ENCODE assay signal across 8 cellular contexts in the genomic region with DNA sequence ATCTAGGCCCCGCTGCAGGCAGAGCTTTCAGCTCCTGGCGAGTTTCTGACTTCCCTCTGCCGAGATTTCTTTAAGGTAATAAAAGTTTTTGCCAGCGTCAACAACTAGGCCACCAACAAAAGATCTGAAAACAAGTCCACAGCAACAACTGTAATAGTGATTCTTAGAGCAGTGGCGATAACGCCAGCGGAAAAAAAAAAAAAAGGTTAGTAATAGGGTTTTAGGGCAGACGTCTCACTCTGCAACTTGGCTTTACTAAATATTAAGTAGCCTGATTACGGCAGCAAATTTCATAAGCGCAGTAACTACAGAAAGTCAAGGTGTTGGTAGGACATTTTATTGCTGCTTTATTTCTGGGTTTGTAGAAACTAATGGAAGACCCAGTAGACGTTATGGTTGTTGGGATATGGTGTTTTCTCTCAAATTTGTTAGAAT. TPM values are rescaled to one million over a fixed set of nuclear protein-coding genes. Genes with fewer than 3 reads are reported as not detected.
A peak's percentile ranks its signal among the peaks of the same experiment; 100 is the strongest.
DNase-seq lines count a peak whose midpoint lies in the region; ATAC-seq and TF ChIP-seq lines count a peak whose summit lies in the region.

No MANE protein-coding gene starts in this region.

- peaks cover 14% of the 10 kb centered on the region for H3K4me1 Mint-ChIP-seq in GM23338

- H3K9me3 ChIP-seq in skeletal muscle satellite cell (replicated peaks; ENCODE audit: low read length) = no peaks in the 10 kb centered on the region

- peak overlapping the region; percentile 100 for H3K4me3 Mint-ChIP-seq in GM23338

- peak overlapping the region; percentile 92 for H3K9ac ChIP-seq in skeletal muscle satellite cell (ENCODE audit: low read depth, low read length)

- H3K27me3 Mint-ChIP-seq in GM23338 (ENCODE audit: insufficient read depth, low read depth, poor library complexity) = no peaks in the 10 kb centered on the region

- no peak for TF ChIP-seq CTCF in GM23338 (conservative IDR thresholded peaks at IDR 0.05; ENCODE audit: low read depth in 2 of 2)
- TF ChIP-seq CTCF in WI38 (IDR thresholded peaks at IDR 0.05; ENCODE audit: low read depth, low read length) = no peak

- peak overlapping the region; percentile 72 for H2AFZ ChIP-seq in GM23338

- peak overlapping the region; percentile 91 for H3K4me2 ChIP-seq in GM23338
- peak overlapping the region; percentile 90 for H3K4me2 ChIP-seq in skeletal muscle satellite cell (ENCODE audit: low read length)

- H3K79me2 ChIP-seq in GM23338 (replicated peaks; ENCODE audit: insufficient read depth) = peaks cover 50% of the 10 kb centered on the region

- H3K9me2 ChIP-seq in GM23338 (ENCODE audit: insufficient read depth) = no peaks in the 10 kb centered on the region

- H3K4me1 ChIP-seq in GM23338 (ENCODE audit: insufficient read depth) (no peaks in the 10 kb centered on the region; the same call in none of the 2 replicates), skeletal muscle satellite cell (ENCODE audit: control insufficient read depth, insufficient read depth, low read length) (peaks cover 5% of the 10 kb centered on the region)

- 0 out of 2 replicates have a peak, but pooled peaks cover 4% of the 10 kb centered on the region for H4K20me1 ChIP-seq in GM23338 (replicated peaks; ENCODE audit: insufficient read depth)

- peak overlapping the region; percentile 96 for H3K27ac Mint-ChIP-seq in GM23338

- H3K27ac ChIP-seq in GM23338 (ENCODE audit: low read depth) = peak overlapping the region; percentile 67

- H3K36me3 ChIP-seq in GM23338 (ENCODE audit: insufficient read depth) (no peaks in the 10 kb centered on the region; the same call in 1 of the 2 replicates), skeletal muscle satellite cell (ENCODE audit: insufficient read depth, low read length) (peaks cover 6% of the 10 kb centered on the region)

- no peaks in the 10 kb centered on the region for H3K9me3 Mint-ChIP-seq in GM23338

- H3K27me3 ChIP-seq in GM23338 (ENCODE audit: insufficient read depth) = no peaks in the 10 kb centered on the region
- no peaks in the 10 kb centered on the region for H3K27me3 ChIP-seq in skeletal muscle satellite cell (ENCODE audit: control insufficient read depth, insufficient read depth, low read length)

- peak overlapping the region; percentile 88 for H3K4me3 ChIP-seq in GM23338
- peak overlapping the region; percentile 98 for H3K4me3 ChIP-seq in WI38 (ENCODE audit: low read depth, low read length)
- peak overlapping the region; percentile 84 for H3K4me3 ChIP-seq in skeletal muscle satellite cell (ENCODE audit: low read length)

- DNase-seq in GM23338 (ENCODE audit: low spot score) (no peak), glomerular endothelial cell (ENCODE audit: extremely low read depth, low read depth, low spot score) (peak; percentile 14), NCI-H2081 (lab: John Stamatoyannopoulos, UW) (no peak), SIG-M5 treated with dmso at 0.1 percent for 504 hours (lab: John Stamatoyannopoulos, UW; ENCODE audit: unreplicated experiment) (no peak), activated gamma-delta T cell (lab: John Stamatoyannopoulos, UW) (no peak)

- no peaks in the 10 kb centered on the region for H3F3A ChIP-seq in GM23338 (replicated peaks; ENCODE audit: low read depth)

- H3K36me3 Mint-ChIP-seq in GM23338 (ENCODE audit: low read depth) = 0 out of 3 replicates have a peak, but pooled peaks cover 6% of the 10 kb centered on the region

- ATAC-seq in GM23338 (no peak), GM18520 (IDR thresholded peaks at IDR 0.05; ENCODE audit: unreplicated experiment) (no peak)

TF ChIP-seq in GM23338, 12 proteins besides CTCF, POLR2A, EP300 and RAD21 (continues in another document):
- TF ChIP-seq, protein P1, sequence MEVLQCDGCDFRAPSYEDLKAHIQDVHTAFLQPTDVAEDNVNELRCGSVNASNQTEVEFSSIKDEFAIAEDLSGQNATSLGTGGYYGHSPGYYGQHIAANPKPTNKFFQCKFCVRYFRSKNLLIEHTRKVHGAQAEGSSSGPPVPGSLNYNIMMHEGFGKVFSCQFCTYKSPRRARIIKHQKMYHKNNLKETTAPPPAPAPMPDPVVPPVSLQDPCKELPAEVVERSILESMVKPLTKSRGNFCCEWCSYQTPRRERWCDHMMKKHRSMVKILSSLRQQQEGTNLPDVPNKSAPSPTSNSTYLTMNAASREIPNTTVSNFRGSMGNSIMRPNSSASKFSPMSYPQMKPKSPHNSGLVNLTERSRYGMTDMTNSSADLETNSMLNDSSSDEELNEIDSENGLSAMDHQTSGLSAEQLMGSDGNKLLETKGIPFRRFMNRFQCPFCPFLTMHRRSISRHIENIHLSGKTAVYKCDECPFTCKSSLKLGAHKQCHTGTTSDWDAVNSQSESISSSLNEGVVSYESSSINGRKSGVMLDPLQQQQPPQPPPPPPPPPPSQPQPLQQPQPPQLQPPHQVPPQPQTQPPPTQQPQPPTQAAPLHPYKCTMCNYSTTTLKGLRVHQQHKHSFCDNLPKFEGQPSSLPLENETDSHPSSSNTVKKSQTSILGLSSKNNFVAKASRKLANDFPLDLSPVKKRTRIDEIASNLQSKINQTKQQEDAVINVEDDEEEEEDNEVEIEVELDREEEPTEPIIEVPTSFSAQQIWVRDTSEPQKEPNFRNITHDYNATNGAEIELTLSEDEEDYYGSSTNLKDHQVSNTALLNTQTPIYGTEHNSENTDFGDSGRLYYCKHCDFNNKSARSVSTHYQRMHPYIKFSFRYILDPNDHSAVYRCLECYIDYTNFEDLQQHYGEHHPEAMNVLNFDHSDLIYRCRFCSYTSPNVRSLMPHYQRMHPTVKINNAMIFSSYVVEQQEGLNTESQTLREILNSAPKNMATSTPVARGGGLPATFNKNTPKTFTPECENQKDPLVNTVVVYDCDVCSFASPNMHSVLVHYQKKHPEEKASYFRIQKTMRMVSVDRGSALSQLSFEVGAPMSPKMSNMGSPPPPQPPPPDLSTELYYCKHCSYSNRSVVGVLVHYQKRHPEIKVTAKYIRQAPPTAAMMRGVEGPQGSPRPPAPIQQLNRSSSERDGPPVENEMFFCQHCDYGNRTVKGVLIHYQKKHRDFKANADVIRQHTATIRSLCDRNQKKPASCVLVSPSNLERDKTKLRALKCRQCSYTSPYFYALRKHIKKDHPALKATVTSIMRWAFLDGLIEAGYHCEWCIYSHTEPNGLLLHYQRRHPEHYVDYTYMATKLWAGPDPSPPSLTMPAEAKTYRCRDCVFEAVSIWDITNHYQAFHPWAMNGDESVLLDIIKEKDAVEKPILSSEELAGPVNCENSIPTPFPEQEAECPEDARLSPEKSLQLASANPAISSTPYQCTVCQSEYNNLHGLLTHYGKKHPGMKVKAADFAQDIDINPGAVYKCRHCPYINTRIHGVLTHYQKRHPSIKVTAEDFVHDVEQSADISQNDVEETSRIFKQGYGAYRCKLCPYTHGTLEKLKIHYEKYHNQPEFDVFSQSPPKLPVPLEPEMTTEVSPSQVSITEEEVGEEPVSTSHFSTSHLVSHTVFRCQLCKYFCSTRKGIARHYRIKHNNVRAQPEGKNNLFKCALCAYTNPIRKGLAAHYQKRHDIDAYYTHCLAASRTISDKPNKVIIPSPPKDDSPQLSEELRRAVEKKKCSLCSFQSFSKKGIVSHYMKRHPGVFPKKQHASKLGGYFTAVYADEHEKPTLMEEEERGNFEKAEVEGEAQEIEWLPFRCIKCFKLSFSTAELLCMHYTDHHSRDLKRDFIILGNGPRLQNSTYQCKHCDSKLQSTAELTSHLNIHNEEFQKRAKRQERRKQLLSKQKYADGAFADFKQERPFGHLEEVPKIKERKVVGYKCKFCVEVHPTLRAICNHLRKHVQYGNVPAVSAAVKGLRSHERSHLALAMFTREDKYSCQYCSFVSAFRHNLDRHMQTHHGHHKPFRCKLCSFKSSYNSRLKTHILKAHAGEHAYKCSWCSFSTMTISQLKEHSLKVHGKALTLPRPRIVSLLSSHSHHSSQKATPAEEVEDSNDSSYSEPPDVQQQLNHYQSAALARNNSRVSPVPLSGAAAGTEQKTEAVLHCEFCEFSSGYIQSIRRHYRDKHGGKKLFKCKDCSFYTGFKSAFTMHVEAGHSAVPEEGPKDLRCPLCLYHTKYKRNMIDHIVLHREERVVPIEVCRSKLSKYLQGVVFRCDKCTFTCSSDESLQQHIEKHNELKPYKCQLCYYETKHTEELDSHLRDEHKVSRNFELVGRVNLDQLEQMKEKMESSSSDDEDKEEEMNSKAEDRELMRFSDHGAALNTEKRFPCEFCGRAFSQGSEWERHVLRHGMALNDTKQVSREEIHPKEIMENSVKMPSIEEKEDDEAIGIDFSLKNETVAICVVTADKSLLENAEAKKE (CRISPR knock-in tag; IDR thresholded peaks at IDR 0.05) = no peak
- TF ChIP-seq EZH2phosphoT487 (IDR thresholded peaks at IDR 0.05; ENCODE audit: unreplicated experiment) (no peak), EZH2 (IDR thresholded peaks at IDR 0.05; ENCODE audit: low read depth, unreplicated experiment) (no peak), POLR2AphosphoS5 (IDR thresholded peaks at IDR 0.05; ENCODE audit: low read depth) (no peak), JUNB (IDR thresholded peaks at IDR 0.05; ENCODE audit: unreplicated experiment) (no peak), CREB1 (CRISPR knock-in tag; IDR thresholded peaks at IDR 0.05; ENCODE audit: low read depth) (no peak), STAT1 (IDR thresholded peaks at IDR 0.05; ENCODE audit: unreplicated experiment) (no peak)

RNA-seq across cellular contexts. Expression of gene SLC30A6, which starts 0.5 kb away (rescaled TPM):
- 37.5 and 41.0 TPM in 2 replicates for total RNA-seq in GM23338 (2014; rRNA removed; shearing (Covaris generic))
- 6.7 and 7.2 TPM in 2 replicates for polyA plus RNA-seq in GM23338 (2016; fragmentation: Nextera tagmentation; extraction: Ambion mirVana)
- 14.7 and 16.4 TPM in 2 replicates for total RNA-seq in glomerular endothelial cell
- total RNA-seq in skeletal muscle satellite cell (2012; rRNA removed) = 26.1 and 32.5 TPM in 2 replicates
